In genomic region chr12:67727652-67728295, GRCh38 we compare ENCODE assay signal across 29 cellular contexts.
"Had no signal": no experiment of that assay in that cellular context is flagged by ENCODE, and none has a peak within 500 bp of the region (broad histone marks: within the 10 kb centered on the region; RNA-seq: fewer than 3 reads in every experiment).

No MANE protein-coding gene starts in this region.

- H3K9me3 Mint-ChIP-seq: activated T-helper 1 cell treated with anti-CD3 and anti-CD28 coated beads, Interleukin-12 subunit alpha, Interleukin-12 subunit beta, Interleukin-2, Interleukin-4 antibody, amounts not matched to agents 30 ng/mL and 10 ng/mL and 1 ng/mL, durations not matched to agents 14 hours and 24 hours and 36 hours; WTC11 had no signal

- H3K9me3 ChIP-seq: breast epithelium had no signal

- H3K4me1 ChIP-seq: breast epithelium had no signal

- H3K4me1 Mint-ChIP-seq: WTC11 had no signal

- H3K4me3 ChIP-seq: breast epithelium, K562 had no signal

- H3K36me3 ChIP-seq: breast epithelium had no signal

- H3K27ac Mint-ChIP-seq: activated CD8-positive, alpha-beta T cell treated with anti-CD3 and anti-CD28 coated beads, Interleukin-2, amount 10 ng/mL, durations not matched to agents 7 days and 5 days; activated naive CD8-positive, alpha-beta T cell; activated T-helper 1 cell treated with anti-CD3 and anti-CD28 coated beads, Interleukin-12 subunit alpha, Interleukin-12 subunit beta, Interleukin-2, Interleukin-4 antibody, amounts not matched to agents 30 ng/mL and 10 ng/mL and 1 ng/mL, durations not matched to agents 14 hours and 24 hours and 36 hours; T-helper 17 cell; WTC11 had no signal

- ATAC-seq: activated CD8-positive, alpha-beta T cell treated with anti-CD3 and anti-CD28 coated beads, Interleukin-2, amount 10 ng/mL, durations not matched to agents 7 days and 5 days; K562; Panc1; Right ventricle myocardium inferior; T-helper 17 cell; WTC11 had no signal

- DNase-seq: activated CD4-positive, alpha-beta T cell treated with anti-CD3 and anti-CD28 coated beads for 48 hours; activated CD4-positive, alpha-beta T cell treated with anti-CD3 and anti-CD28 coated beads, Interleukin-2, amount 50 U/mL, for 4 hours; activated CD4-positive, CD25-positive, alpha-beta regulatory T cell treated with anti-CD3 and anti-CD28 coated beads, Interleukin-2, amount 50 U/mL, for 72 hours; activated CD8-positive, alpha-beta memory T cell treated with anti-CD3 and anti-CD28 coated beads, Interleukin-2, amount 50 U/mL, for 48 hours; activated CD8-positive, alpha-beta T cell treated with anti-CD3 and anti-CD28 coated beads, Interleukin-2, amount 10 ng/mL, durations not matched to agents 7 days and 5 days; activated effector memory CD4-positive, alpha-beta T cell treated with Interleukin-2 at 50 U/mL for 16 hours; activated naive CD4-positive, alpha-beta T cell treated with Interleukin-2 at 50 U/mL for 16 hours; activated T-cell treated with anti-CD3 and anti-CD28 coated beads, Interleukin-2, amount 50 U/mL, for 1 hour; Karpas-422; MM.1S; NCI-H1105; NCI-H1436; NCI-H1694 treated with DMSO at 0.1 percent for 48 hours; NCI-H2029 treated with DMSO at 0.1 percent for 48 hours; NCI-H345; NCI-H510A; NCI-H526 treated with DMSO at 0.1 percent for 48 hours; NK-92 treated with Interleukin-12 subunit alpha and Interleukin-12 subunit beta, amount 100 ng/mL, for 24 hours; OCI-M1; RPMI8226; T-helper 17 cell; T-helper 9 cell had no signal

- H3K4me3 Mint-ChIP-seq: activated CD8-positive, alpha-beta T cell treated with anti-CD3 and anti-CD28 coated beads, Interleukin-2, amount 10 ng/mL, durations not matched to agents 7 days and 5 days; activated naive CD8-positive, alpha-beta T cell; activated T-helper 1 cell treated with anti-CD3 and anti-CD28 coated beads, Interleukin-12 subunit alpha, Interleukin-12 subunit beta, Interleukin-2, Interleukin-4 antibody, amounts not matched to agents 30 ng/mL and 10 ng/mL and 1 ng/mL, durations not matched to agents 14 hours and 24 hours and 36 hours; T-helper 17 cell; WTC11 had no signal

- H3K27me3 ChIP-seq: breast epithelium had no signal

- H3K27ac ChIP-seq: breast epithelium had no signal

- H3K27me3 Mint-ChIP-seq: activated naive CD8-positive, alpha-beta T cell had no signal

- H3K36me3 Mint-ChIP-seq: WTC11 had no signal
